Comparison of ENCODE assay signal across 8 cellular contexts in genomic region chr9:104780796-104781395, GRCh38. TPM values are rescaled to one million over a fixed set of nuclear protein-coding genes. Genes with fewer than 3 reads are reported as not detected.
DNase-seq lines count a peak whose midpoint lies in the region; ATAC-seq and TF ChIP-seq lines count a peak whose summit lies in the region.

No MANE protein-coding gene starts in this region.

- no peaks in the 10 kb centered on the region; a peak in 1 of 4 replicates for H3K4me1 ChIP-seq in SK-N-SH (ENCODE audit: control insufficient read depth in 1 of 2, insufficient read depth in 2 of 2, low read depth in 1 of 2, low read length in 1 of 2)

- TF ChIP-seq EP300 in SK-N-SH (IDR thresholded peaks at IDR 0.05; ENCODE audit: borderline replicate concordance in 1 of 2, low read depth in 1 of 2, low read length in 1 of 2) = no peak

- peaks cover 3 to 23% of the 10 kb centered on the region in 2 experiments for H3K36me3 ChIP-seq in SK-N-SH (replicated peaks in 1 of 2; ENCODE audit: control insufficient read depth in 1 of 2, insufficient read depth in 2 of 2, low read length in 1 of 2)

- H3K79me2 ChIP-seq in SK-N-SH (ENCODE audit: insufficient read depth) = no peaks in the 10 kb centered on the region

- TF ChIP-seq CTCF in SK-N-SH (IDR thresholded peaks at IDR 0.05) = peak; percentile 77

- peak; percentile 54 for ATAC-seq in HG03442 (IDR thresholded peaks at IDR 0.05; ENCODE audit: unreplicated experiment)
- ATAC-seq in HG03457 (IDR thresholded peaks at IDR 0.05; ENCODE audit: unreplicated experiment) = no peak

- H3K9me2 ChIP-seq in SK-N-SH = no peaks in the 10 kb centered on the region

- no peaks in the 10 kb centered on the region for H3K9me3 ChIP-seq in SK-N-SH

- H4K20me1 ChIP-seq in SK-N-SH (ENCODE audit: insufficient read depth) = no peaks in the 10 kb centered on the region

- peak; percentile 25 for DNase-seq in NCI-H748 (lab: John Stamatoyannopoulos, UW; ENCODE audit: unreplicated experiment)
- DNase-seq in NCI-H748 treated with DMSO at 0.1 percent for 48 hours (lab: John Stamatoyannopoulos, UW) = no peak
- DNase-seq in SK-N-SH = no peak
- peak; percentile 46 for DNase-seq in iris pigment epithelial cell (ENCODE audit: low read depth)
- DNase-seq in NCI-H226 = no peak
- DNase-seq in activated CD4-positive, alpha-beta T cell treated with anti-CD3 and anti-CD28 coated beads, Interleukin-2, amount 50 U/mL, for 4 hours = no peak

- TF ChIP-seq RAD21 in SK-N-SH (IDR thresholded peaks at IDR 0.05; ENCODE audit: low read length) = peak; percentile 87

- no peak overlapping the region for H2AFZ ChIP-seq in SK-N-SH (ENCODE audit: low read depth)

- no peak overlapping the region for H3K4me3 ChIP-seq in SK-N-SH (ENCODE audit: low read depth in 2 of 2, low read length in 1 of 2)

- H3K27me3 ChIP-seq in SK-N-SH (ENCODE audit: insufficient read depth) = no peaks in the 10 kb centered on the region

- POLR2A ChIA-PET in SK-N-SH (lab: Yijun Ruan, JAX) = no interaction called here

- no peak overlapping the region for H3K4me2 ChIP-seq in SK-N-SH

- no peak overlapping the region for H3K27ac ChIP-seq in SK-N-SH (ENCODE audit: low read depth in 2 of 2, low read length in 1 of 2)

- no peaks in the 10 kb centered on the region for H3F3A ChIP-seq in SK-N-SH (replicated peaks; ENCODE audit: insufficient read depth)

- WGBS in SK-N-SH (ENCODE audit: low lambda C conversion rate) = 98% methylated on average over 1 of the region's 1 CpG

- CTCF ChIA-PET in SK-N-SH (lab: Yijun Ruan, JAX) = interaction anchor here (0.6 to 2.4 kb wide), 28 partner anchors 9 to 652 kb away, joined by 3 to 31 read pairs (median 4); no protein-coding TSS in a partner anchor

- H3K9ac ChIP-seq in SK-N-SH = no peak overlapping the region

TF ChIP-seq in SK-N-SH, 30 proteins besides CTCF, POLR2A, EP300 and RAD21:
- no peak for TF ChIP-seq FOXM1 (IDR thresholded peaks at IDR 0.05; ENCODE audit: low read depth)
- peak; percentile 59 for TF ChIP-seq SMC3 (IDR thresholded peaks at IDR 0.05; ENCODE audit: low read depth, low read length)

RNA-seq across cellular contexts. Expression of gene NIPSNAP3B, which starts 17.0 kb away (rescaled TPM):
- polyA plus RNA-seq in SK-N-SH (2012; rRNA removed) = 1.4 and 2.4 TPM in 2 replicates
- 2.1 and 2.2 TPM in 2 replicates for polyA plus RNA-seq in SK-N-SH (2012; cell fraction: cytosol; rRNA removed)
- 1.8 and 3.7 TPM in 2 replicates for polyA plus RNA-seq in SK-N-SH (2012; cell fraction: nucleus; rRNA removed)

RNA-seq across cellular contexts. Expression of gene NIPSNAP3A, which starts 33.4 kb away (rescaled TPM):
- polyA plus RNA-seq in SK-N-SH (2012; rRNA removed) = 29.2 and 48.9 TPM in 2 replicates
- polyA plus RNA-seq in SK-N-SH (2012; cell fraction: cytosol; rRNA removed) = 47.0 and 51.0 TPM in 2 replicates
- polyA plus RNA-seq in SK-N-SH (2012; cell fraction: nucleus; rRNA removed) = 18.3 and 41.6 TPM in 2 replicates

Comparison
In these comparisons a context has a peak if more than half of its experiments do, and no peak if none do; other contexts are left out.
1. DNase-seq: peak in NCI-H748 (single experiment) and iris pigment epithelial cell (single experiment); none in NCI-H748 treated with DMSO at 0.1 percent for 48 hours (single experiment), SK-N-SH (single experiment), NCI-H226 (single experiment) and activated CD4-positive, alpha-beta T cell treated with anti-CD3 and anti-CD28 coated beads, Interleukin-2, amount 50 U/mL, for 4 hours (0 of 2).